ENCODE assay signal across 7 cellular contexts in genomic region chr4:121696140-121696640, GRCh38. TPM values are rescaled to one million over a fixed set of nuclear protein-coding genes. Genes with fewer than 3 reads are reported as not detected.
A peak's percentile ranks its signal among the peaks of the same experiment; 100 is the strongest.
DNase-seq lines count a peak whose midpoint lies in the region; ATAC-seq and TF ChIP-seq lines count a peak whose summit lies in the region.

No MANE protein-coding gene starts in this region.

- peaks cover 40% of the 10 kb centered on the region for H3K27me3 ChIP-seq in neutrophil
- no peaks in the 10 kb centered on the region for H3K27me3 ChIP-seq in transverse colon

- TF ChIP-seq EP300 in transverse colon (IDR thresholded peaks at IDR 0.05; ENCODE audit: low read depth): no peak

- TF ChIP-seq POLR2A in transverse colon (IDR thresholded peaks at IDR 0.05): no peak

- H3K4me1 ChIP-seq in neutrophil (ENCODE audit: control insufficient read depth in 1 of 2, insufficient read depth in 1 of 2, low read depth in 1 of 2, low read length in 1 of 2) (peaks cover 8 to 16% of the 10 kb centered on the region in 2 experiments), transverse colon (peaks cover 8 to 52% (median 21%) of the 10 kb centered on the region in 4 donors)

- H3K9me3 Mint-ChIP-seq in activated naive CD4-positive, alpha-beta T cell treated with anti-CD3 and anti-CD28 coated beads for 36 hours: no peaks in the 10 kb centered on the region

- DNase-seq in SIG-M5 treated with dmso at 0.1 percent for 504 hours (lab: John Stamatoyannopoulos, UW; ENCODE audit: unreplicated experiment) (peak; percentile 72), globus pallidus (ENCODE audit: low spot score) (peak; percentile 70), transverse colon (peak; percentile 76)
- peak; percentile 86 for DNase-seq in activated naive CD4-positive, alpha-beta T cell treated with anti-CD3 and anti-CD28 coated beads for 36 hours

- 0 to 1% methylated on average over 8 to 28 of the region's 28 CpGs for WGBS in transverse colon (ENCODE audit: low coverage in 1 of 2), 2 donors

- H3K27me3 Mint-ChIP-seq in activated naive CD4-positive, alpha-beta T cell treated with anti-CD3 and anti-CD28 coated beads for 36 hours (ENCODE audit: low read depth): peaks cover 11% of the 10 kb centered on the region

- H3K27ac Mint-ChIP-seq in activated naive CD4-positive, alpha-beta T cell treated with anti-CD3 and anti-CD28 coated beads for 36 hours: peak overlapping the region; percentile 91

- H3K4me1 Mint-ChIP-seq in activated naive CD4-positive, alpha-beta T cell treated with anti-CD3 and anti-CD28 coated beads for 36 hours (ENCODE audit: low read depth): peaks cover 11% of the 10 kb centered on the region

- ATAC-seq in GM18868 (IDR thresholded peaks at IDR 0.05; ENCODE audit: unreplicated experiment): peak; percentile 33
- peak; percentile 30 for ATAC-seq in HG03066 (IDR thresholded peaks at IDR 0.05; ENCODE audit: low read depth, unreplicated experiment)

- peaks cover 2% of the 10 kb centered on the region for H3K36me3 Mint-ChIP-seq in activated naive CD4-positive, alpha-beta T cell treated with anti-CD3 and anti-CD28 coated beads for 36 hours (ENCODE audit: low read depth)

- H3K9me3 ChIP-seq in neutrophil (no peaks in the 10 kb centered on the region), transverse colon (no peaks in the 10 kb centered on the region)

- H3K27ac ChIP-seq in neutrophil: peak overlapping the region; percentile 84
- peak overlapping the region; percentile 89 to 99 (median 98) for H3K27ac ChIP-seq in transverse colon

- CTCF ChIA-PET in activated naive CD4-positive, alpha-beta T cell treated with anti-CD3 and anti-CD28 coated beads for 36 hours (lab: Charles Lee): interaction anchor here (0.7 to 1.5 kb wide), 4 partner anchors 14 to 206 kb away, joined by 3 to 4 read pairs (median 4); no protein-coding TSS in a partner anchor

- H3K4me3 ChIP-seq in neutrophil (ENCODE audit: low read depth in 1 of 2, low read length in 1 of 2): peak overlapping the region; percentile 86 to 90
- peak overlapping the region; percentile 56 to 99 (median 94) for H3K4me3 ChIP-seq in transverse colon

- H3K36me3 ChIP-seq in neutrophil: no peaks in the 10 kb centered on the region
- H3K36me3 ChIP-seq in transverse colon: no peaks in the 10 kb centered on the region

- in situ Hi-C loops in transverse colon (cut with MboI; ENCODE audit: low pct_ligation_motif_present in 1 of 4, low pct_unique_long_range_greater_than_20kb in 1 of 4, low sequenced_read_pairs in 3 of 4): no loop called here

- H3K4me3 Mint-ChIP-seq in activated naive CD4-positive, alpha-beta T cell treated with anti-CD3 and anti-CD28 coated beads for 36 hours: peak overlapping the region; percentile 93

- TF ChIP-seq CTCF in neutrophil (IDR thresholded peaks at IDR 0.05) (no peak), transverse colon (IDR thresholded peaks at IDR 0.05) (peak in 3 of 5 experiments; percentile 12 to 35 (median 15))

- intact Hi-C loops in activated naive CD4-positive, alpha-beta T cell treated with anti-CD3 and anti-CD28 coated beads for 36 hours (cut with micrococcal nuclease): loop anchor here (1.0 to 5.0 kb wide), 7 partner anchors 30 to 1630 kb away; partner anchors contain the start of genes BBS7, BLTP1, EXOSC9 and MAD2L1
- intact Hi-C loops in transverse colon (cut with DNase I; ENCODE audit: low total_unique reads): no loop called here

RNA-seq across cellular contexts. Expression of gene ANXA5, which starts 0.6 kb away (rescaled TPM):
- total RNA-seq in activated naive CD4-positive, alpha-beta T cell treated with anti-CD3 and anti-CD28 coated beads for 36 hours: 10 to 100 TPM; 98.4 to 99.5 TPM
- total RNA-seq in transverse colon: 100 to 1,000 TPM in 2 of 4 donors, 10 to 100 TPM in 2; 62.7 to 196 (median 135) TPM

Comparison
In these comparisons a context has a peak if more than half of its experiments do, and no peak if none do; other contexts are left out.
1. Peak in every context shown above with its lines: DNase-seq, ATAC-seq, H3K4me3 ChIP-seq and H3K27ac ChIP-seq.